38 cellular contexts compared by ENCODE assay signal in genomic region chr9:21524099-21524830, GRCh38. TPM values are rescaled to one million over a fixed set of nuclear protein-coding genes. Genes with fewer than 3 reads are reported as not detected.
"Had no signal": no experiment of that assay in that cellular context is flagged by ENCODE, and none has a peak within 500 bp of the region (broad histone marks: within the 10 kb centered on the region; RNA-seq: fewer than 3 reads in every experiment).

No MANE protein-coding gene starts in this region.

- H3K4me1 ChIP-seq: adrenal gland, breast epithelium, colonic mucosa, gastrocnemius medialis, heart left ventricle had no signal

- H3K4me3 Mint-ChIP-seq: activated CD4-positive, alpha-beta memory T cell treated with anti-CD3 and anti-CD28 coated beads for 36 hours; activated CD4-positive, alpha-beta T cell treated with anti-CD3 and anti-CD28 coated beads for 36 hours; activated CD4-positive, alpha-beta T cell treated with anti-CD3 and anti-CD28 coated beads, Interleukin-2, amount 10 ng/mL, durations not matched to agents 24 days and 14 days; activated CD8-positive, alpha-beta memory T cell treated with anti-CD3 and anti-CD28 coated beads, Interleukin-2, amount 10 ng/mL, durations not matched to agents 7 days and 5 days; activated CD8-positive, alpha-beta T cell treated with anti-CD3 and anti-CD28 coated beads, Interleukin-2, amount 10 ng/mL, durations not matched to agents 7 days and 5 days; activated naive CD4-positive, alpha-beta T cell treated with anti-CD3 and anti-CD28 coated beads for 36 hours; activated naive CD4-positive, alpha-beta T cell treated with anti-CD3 and anti-CD28 coated beads, Interleukin-2, amount 50 U/mL, for 24 hours; activated naive CD8-positive, alpha-beta T cell treated with anti-CD3 and anti-CD28 coated beads for 36 hours; activated naive CD8-positive, alpha-beta T cell treated with anti-CD3 and anti-CD28 coated beads, Interleukin-2, amount 50 U/mL, for 24 hours; activated T-helper 1 cell treated with anti-CD3 and anti-CD28 coated beads, Interleukin-12 subunit alpha, Interleukin-12 subunit beta, Interleukin-2, Interleukin-4 antibody, amounts not matched to agents 30 ng/mL and 10 ng/mL and 1 ng/mL, durations not matched to agents 14 hours and 24 hours and 36 hours; brain had no signal

- H3K4me1 Mint-ChIP-seq: activated CD4-positive, alpha-beta T cell treated with anti-CD3 and anti-CD28 coated beads for 36 hours; activated CD4-positive, alpha-beta T cell treated with anti-CD3 and anti-CD28 coated beads, Interleukin-2, amount 10 ng/mL, durations not matched to agents 24 days and 14 days; activated CD8-positive, alpha-beta memory T cell treated with anti-CD3 and anti-CD28 coated beads, Interleukin-2, amount 10 ng/mL, durations not matched to agents 7 days and 5 days; activated naive CD8-positive, alpha-beta T cell treated with anti-CD3 and anti-CD28 coated beads for 36 hours; activated naive CD8-positive, alpha-beta T cell treated with anti-CD3 and anti-CD28 coated beads, Interleukin-2, amount 50 U/mL, for 24 hours; brain had no signal

- DNase-seq: activated CD4-positive, alpha-beta memory T cell treated with anti-CD3 and anti-CD28 coated beads for 36 hours; activated CD4-positive, alpha-beta T cell treated with anti-CD3 and anti-CD28 coated beads for 36 hours; activated CD4-positive, alpha-beta T cell treated with anti-CD3 and anti-CD28 coated beads, Interleukin-2, amount 10 ng/mL, durations not matched to agents 24 days and 14 days; activated CD4-positive, CD25-positive, alpha-beta regulatory T cell; activated CD4-positive, CD25-positive, alpha-beta regulatory T cell treated with anti-CD3 and anti-CD28 coated beads, Interleukin-2, amount 50 U/mL, for 72 hours; activated CD8-positive, alpha-beta memory T cell treated with anti-CD3 and anti-CD28 coated beads, Interleukin-2, amount 10 ng/mL, durations not matched to agents 7 days and 5 days; activated CD8-positive, alpha-beta memory T cell treated with anti-CD3 and anti-CD28 coated beads, Interleukin-2, amount 50 U/mL, for 4 hours; activated CD8-positive, alpha-beta T cell treated with anti-CD3 and anti-CD28 coated beads, Interleukin-2, amount 10 ng/mL, durations not matched to agents 7 days and 5 days; activated effector memory CD4-positive, alpha-beta T cell treated with anti-CD3 and anti-CD28 coated beads, Interleukin-2, amount 50 U/mL, for 16 hours; activated naive CD4-positive, alpha-beta T cell treated with anti-CD3 and anti-CD28 coated beads for 36 hours; activated naive CD8-positive, alpha-beta T cell treated with anti-CD3 and anti-CD28 coated beads for 36 hours; activated naive CD8-positive, alpha-beta T cell treated with anti-CD3 and anti-CD28 coated beads, Interleukin-2, amount 50 U/mL, for 24 hours; activated T-cell treated with anti-CD3 and anti-CD28 coated beads, Interleukin-2, amount 50 U/mL, for 1 hour; activated T-cell treated with anti-CD3 and anti-CD28 coated beads, Interleukin-2, amount 50 U/mL, for 48 hours; adrenal gland; amygdala; aorta; central memory CD4-positive, alpha-beta T cell; cerebellar nuclear complex; colonic mucosa; effector CD8-positive, alpha-beta T cell; foreskin keratinocyte; gastrocnemius medialis; glutamatergic neuron; heart left ventricle; T-helper 2 cell had no signal

- H3K9me3 ChIP-seq: adrenal gland, breast epithelium, colonic mucosa, gastrocnemius medialis had no signal

- H3K27me3 Mint-ChIP-seq: activated CD4-positive, alpha-beta T cell treated with anti-CD3 and anti-CD28 coated beads for 36 hours; activated CD8-positive, alpha-beta memory T cell treated with anti-CD3 and anti-CD28 coated beads, Interleukin-2, amount 10 ng/mL, durations not matched to agents 7 days and 5 days; activated naive CD4-positive, alpha-beta T cell treated with anti-CD3 and anti-CD28 coated beads, Interleukin-2, amount 50 U/mL, for 24 hours; activated naive CD8-positive, alpha-beta T cell treated with anti-CD3 and anti-CD28 coated beads for 36 hours; activated naive CD8-positive, alpha-beta T cell treated with anti-CD3 and anti-CD28 coated beads, Interleukin-2, amount 50 U/mL, for 24 hours had no signal

- H3K27me3 ChIP-seq: adrenal gland, breast epithelium, cardiac muscle cell, colonic mucosa, foreskin keratinocyte, gastrocnemius medialis had no signal

- H3K36me3 Mint-ChIP-seq: brain had no signal

- H3K27ac Mint-ChIP-seq: activated CD4-positive, alpha-beta memory T cell treated with anti-CD3 and anti-CD28 coated beads for 36 hours; activated CD4-positive, alpha-beta T cell treated with anti-CD3 and anti-CD28 coated beads for 36 hours; activated CD4-positive, alpha-beta T cell treated with anti-CD3 and anti-CD28 coated beads, Interleukin-2, amount 10 ng/mL, durations not matched to agents 24 days and 14 days; activated CD8-positive, alpha-beta memory T cell treated with anti-CD3 and anti-CD28 coated beads, Interleukin-2, amount 10 ng/mL, durations not matched to agents 7 days and 5 days; activated CD8-positive, alpha-beta T cell treated with anti-CD3 and anti-CD28 coated beads, Interleukin-2, amount 10 ng/mL, durations not matched to agents 7 days and 5 days; activated naive CD4-positive, alpha-beta T cell treated with anti-CD3 and anti-CD28 coated beads for 36 hours; activated naive CD4-positive, alpha-beta T cell treated with anti-CD3 and anti-CD28 coated beads, Interleukin-2, amount 50 U/mL, for 24 hours; activated naive CD8-positive, alpha-beta T cell treated with anti-CD3 and anti-CD28 coated beads for 36 hours; activated naive CD8-positive, alpha-beta T cell treated with anti-CD3 and anti-CD28 coated beads, Interleukin-2, amount 50 U/mL, for 24 hours; activated T-helper 1 cell treated with anti-CD3 and anti-CD28 coated beads, Interleukin-12 subunit alpha, Interleukin-12 subunit beta, Interleukin-2, Interleukin-4 antibody, amounts not matched to agents 30 ng/mL and 10 ng/mL and 1 ng/mL, durations not matched to agents 14 hours and 24 hours and 36 hours; activated T-helper 2 cell treated with anti-CD3 and anti-CD28 coated beads, Interferon-gamma antibody, Interleukin-2, Interleukin-4, amounts not matched to agents 10 μg/mL and 5 μg/mL and 100 μg/mL, durations not matched to agents 14 hours and 24 hours and 36 hours; brain had no signal

- FAIRE-seq: endometrium, endothelial cell of umbilical vein had no signal

- H3K27ac ChIP-seq: adrenal gland, breast epithelium, cardiac muscle cell, colonic mucosa, foreskin keratinocyte, gastrocnemius medialis, heart left ventricle had no signal

- ATAC-seq: activated CD4-positive, alpha-beta T cell treated with anti-CD3 and anti-CD28 coated beads for 36 hours; activated CD8-positive, alpha-beta memory T cell treated with anti-CD3 and anti-CD28 coated beads, Interleukin-2, amount 10 ng/mL, durations not matched to agents 7 days and 5 days; activated CD8-positive, alpha-beta T cell treated with anti-CD3 and anti-CD28 coated beads, Interleukin-2, amount 10 ng/mL, durations not matched to agents 7 days and 5 days; activated naive CD8-positive, alpha-beta T cell treated with anti-CD3 and anti-CD28 coated beads, Interleukin-2, amount 50 U/mL, for 24 hours; esophagus mucosa; foreskin keratinocyte; gastrocnemius medialis; heart left ventricle had no signal

- H3K4me3 ChIP-seq: adrenal gland, breast epithelium, cardiac muscle cell, colonic mucosa, gastrocnemius medialis, heart left ventricle had no signal

- H3K36me3 ChIP-seq: adrenal gland, breast epithelium, cardiac muscle cell, colonic mucosa, gastrocnemius medialis, heart left ventricle had no signal

- H3K9me3 Mint-ChIP-seq: activated CD4-positive, alpha-beta memory T cell treated with anti-CD3 and anti-CD28 coated beads for 36 hours; activated T-helper 1 cell treated with anti-CD3 and anti-CD28 coated beads, Interleukin-12 subunit alpha, Interleukin-12 subunit beta, Interleukin-2, Interleukin-4 antibody, amounts not matched to agents 30 ng/mL and 10 ng/mL and 1 ng/mL, durations not matched to agents 14 hours and 24 hours and 36 hours; activated T-helper 2 cell treated with anti-CD3 and anti-CD28 coated beads, Interferon-gamma antibody, Interleukin-2, Interleukin-4, amounts not matched to agents 10 μg/mL and 5 μg/mL and 100 μg/mL, durations not matched to agents 14 hours and 24 hours and 36 hours had no signal

RNA-seq across cellular contexts. Expression of gene IFNE, which starts 42.2 kb away (rescaled TPM):
- total RNA-seq: activated CD4-positive, alpha-beta memory T cell treated with anti-CD3 and anti-CD28 coated beads for 36 hours; activated CD4-positive, alpha-beta T cell treated with anti-CD3 and anti-CD28 coated beads for 36 hours; activated CD4-positive, alpha-beta T cell treated with anti-CD3 and anti-CD28 coated beads, Interleukin-2, amount 10 ng/mL, durations not matched to agents 24 days and 14 days; activated CD8-positive, alpha-beta memory T cell treated with anti-CD3 and anti-CD28 coated beads for 36 hours; activated CD8-positive, alpha-beta memory T cell treated with anti-CD3 and anti-CD28 coated beads, Interleukin-2, amount 10 ng/mL, durations not matched to agents 7 days and 5 days; activated CD8-positive, alpha-beta T cell treated with anti-CD3 and anti-CD28 coated beads, Interleukin-2, amount 10 ng/mL, durations not matched to agents 7 days and 5 days; activated naive CD4-positive, alpha-beta T cell treated with anti-CD3 and anti-CD28 coated beads for 36 hours; activated naive CD8-positive, alpha-beta T cell treated with anti-CD3 and anti-CD28 coated beads for 36 hours; activated T-helper 1 cell treated with anti-CD3 and anti-CD28 coated beads, Interleukin-12 subunit alpha, Interleukin-12 subunit beta, Interleukin-2, Interleukin-4 antibody, amounts not matched to agents 30 ng/mL and 10 ng/mL and 1 ng/mL, durations not matched to agents 14 hours and 24 hours and 36 hours; activated T-helper 2 cell treated with anti-CD3 and anti-CD28 coated beads, Interferon-gamma antibody, Interleukin-2, Interleukin-4, amounts not matched to agents 10 μg/mL and 5 μg/mL and 100 μg/mL, durations not matched to agents 14 hours and 24 hours and 36 hours; adrenal gland; aorta; cardiac muscle cell; colonic mucosa; dermis microvascular lymphatic vessel endothelial cell; epithelial cell of proximal tubule; gastrocnemius medialis had no signal
- polyA plus RNA-seq: adrenal gland, aorta, cardiac muscle cell, heart left ventricle had no signal
